8 cellular contexts compared by ENCODE assay signal in the genomic region with DNA sequence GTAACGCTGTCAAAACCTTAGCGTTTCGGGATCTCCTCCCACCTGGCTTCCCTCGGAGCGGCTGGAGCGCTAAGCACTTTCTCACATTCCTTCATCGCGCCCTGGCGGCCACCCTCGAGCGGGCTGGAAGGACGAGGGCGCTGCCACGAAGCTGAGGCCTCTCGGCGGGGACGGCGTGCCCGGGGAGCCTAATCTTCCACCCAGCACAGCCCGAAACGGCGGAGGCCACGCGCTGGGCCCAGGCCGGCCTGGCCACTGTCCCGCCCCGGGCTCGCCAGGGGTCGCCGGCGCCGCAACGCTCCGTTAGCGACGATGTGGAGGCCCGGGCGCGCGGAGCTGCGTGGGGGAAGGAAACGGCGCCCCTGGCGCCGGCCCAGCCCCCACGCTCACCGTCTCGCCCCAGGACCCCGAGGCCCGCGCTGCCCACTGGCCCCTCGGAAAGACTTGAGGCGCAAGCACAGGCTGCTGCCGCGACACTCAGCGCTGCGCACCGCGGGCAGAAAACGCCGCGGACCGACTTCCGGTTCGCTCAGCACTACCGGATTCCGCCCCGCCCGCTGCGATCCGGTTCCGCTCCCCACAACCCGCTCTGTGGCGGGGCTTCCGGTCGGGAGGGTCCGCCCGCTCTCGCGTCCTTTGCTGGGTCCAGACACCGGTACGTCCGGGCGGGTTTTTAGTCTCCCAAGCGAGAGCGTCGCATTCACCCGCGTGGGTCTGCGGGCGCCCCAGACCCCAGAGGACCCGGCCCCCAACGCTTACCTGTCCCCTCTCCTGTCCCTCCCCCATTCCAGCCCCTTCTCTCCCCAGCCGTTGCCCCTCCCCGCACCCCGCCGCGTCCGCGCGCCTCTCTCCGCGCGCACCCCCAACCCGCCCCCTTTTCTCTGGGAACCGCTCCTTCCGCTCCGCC. TPM values are rescaled to one million over a fixed set of nuclear protein-coding genes. Genes with fewer than 3 reads are reported as not detected.
DNase-seq lines count a peak whose midpoint lies in the region; TF ChIP-seq lines count a peak whose summit lies in the region.

TSS of gene YBEY (plus strand) at position 582 of the 907 bp plus-strand sequence. CDS start 572 bp downstream, outside the sequence.

- no peaks in the 10 kb centered on the region for H3K27me3 ChIP-seq in suprapubic skin

- peak; percentile 19 for TF ChIP-seq CTCF in HFF-Myc (IDR thresholded peaks at IDR 0.05; ENCODE audit: low read depth, low read length, missing control alignments)
- peak; percentile 44 to 51 for TF ChIP-seq CTCF in suprapubic skin (IDR thresholded peaks at IDR 0.05)

- TF ChIP-seq EP300 in suprapubic skin (IDR thresholded peaks at IDR 0.05): no peak

- peak in 1 of 2 donors; percentile 50 for TF ChIP-seq POLR2A in suprapubic skin (IDR thresholded peaks at IDR 0.05)

- H3K4me3 ChIP-seq in GM08714 (ENCODE audit: low read length) (peak within 1 kb of the TSS; percentile 83), HFF-Myc (replicated peaks; ENCODE audit: low read depth, low read length) (peak within 1 kb of the TSS; percentile 67), SK-N-MC (peak within 1 kb of the TSS; percentile 97), suprapubic skin (peak within 1 kb of the TSS; percentile 94)

- H3K27ac ChIP-seq in SK-N-MC (peak within 1 kb of the TSS; percentile 95), suprapubic skin (peak within 1 kb of the TSS; percentile 98)

- peaks cover 47% of the 10 kb centered on the region for H3K4me1 ChIP-seq in suprapubic skin

- peaks cover 26% of the 10 kb centered on the region for H3K36me3 ChIP-seq in SK-N-MC (ENCODE audit: insufficient read depth, low read length)
- peaks cover 14% of the 10 kb centered on the region for H3K36me3 ChIP-seq in suprapubic skin

- no peaks in the 10 kb centered on the region for H3K9me3 ChIP-seq in SK-N-MC (ENCODE audit: low read depth, low read length)
- no peaks in the 10 kb centered on the region for H3K9me3 ChIP-seq in suprapubic skin

- WGBS in suprapubic skin: under 1% methylated on average over 34 of the region's 108 CpGs

- H3K9ac ChIP-seq in SK-N-MC (ENCODE audit: insufficient read length): peak within 1 kb of the TSS; percentile 93

- DNase-seq in HFF-Myc (ENCODE audit: extremely low read depth, low read depth) (peak; percentile 59), NAMALWA (ENCODE audit: low spot score) (peak; percentile 91), SK-N-MC (ENCODE audit: low read depth, low spot score) (peak; percentile 28), globus pallidus (ENCODE audit: low spot score) (peak; percentile 85), occipital lobe (lab: John Stamatoyannopoulos, UW) (peak; percentile 89), suprapubic skin (ENCODE audit: low spot score in 2 of 2) (peak; percentile 92 to 94)
- DNase-seq in activated naive CD4-positive, alpha-beta T cell treated with anti-CD3 and anti-CD28 coated beads, Interleukin-2, amount 50 U/mL, for 16 hours: peak; percentile 89

RNA-seq across cellular contexts. Expression of gene YBEY, which starts in this region (rescaled TPM):
- total RNA-seq in occipital lobe (11.7 TPM), suprapubic skin (10 to 100 TPM; 13.3 to 23.8 (median 18.8) TPM)

Comparison
In these comparisons a context has a peak if more than half of its experiments do, and no peak if none do; other contexts are left out.
1. Peak in every context shown above with its lines: DNase-seq, H3K4me3 ChIP-seq and H3K27ac ChIP-seq.
2. DNase-seq: peak in every context shown above with its lines; median percentile 93 in suprapubic skin; 91 in NAMALWA; 89 in activated naive CD4-positive, alpha-beta T cell treated with anti-CD3 and anti-CD28 coated beads, Interleukin-2, amount 50 U/mL, for 16 hours; 89 in occipital lobe; 85 in globus pallidus; 59 in HFF-Myc; 28 in SK-N-MC.